Comparison of ENCODE assay signal across 16 cellular contexts in genomic region chr15:72919936-72920455, GRCh38.
"Had no signal": no experiment of that assay in that cellular context is flagged by ENCODE, and none has a peak within 500 bp of the region (broad histone marks: within the 10 kb centered on the region; RNA-seq: fewer than 3 reads in every experiment).

No MANE protein-coding gene starts in this region.

- H3K4me1 ChIP-seq: gastrocnemius medialis, heart right ventricle, left ventricle myocardium inferior, right atrium auricular region, sigmoid colon, stomach had no signal

- H3K27ac ChIP-seq: gastrocnemius medialis, heart right ventricle, left ventricle myocardium inferior, right atrium auricular region, sigmoid colon, skin epidermis, stomach had no signal

- DNase-seq: effector memory CD4-positive, alpha-beta T cell; gastrocnemius medialis; heart right ventricle; left ventricle myocardium inferior; mesenchymal stem cell; midbrain; naive B cell; posterior cingulate gyrus; sigmoid colon; stimulated activated CD4-positive, alpha-beta T cell treated with anti-CD3 and anti-CD28 coated beads, Interleukin-12 subunit alpha, Interleukin-12 subunit beta, amount 100 ng/mL, for 4 hours; stimulated activated naive CD4-positive, alpha-beta T cell; stomach had no signal

- H3K27me3 ChIP-seq: gastrocnemius medialis, right atrium auricular region, sigmoid colon, stomach had no signal

- H3K4me3 ChIP-seq: gastrocnemius medialis, heart right ventricle, left ventricle myocardium inferior, lung, right atrium auricular region, sigmoid colon, skin epidermis, stomach had no signal

- H3K36me3 ChIP-seq: gastrocnemius medialis, heart right ventricle, left ventricle myocardium inferior, right atrium auricular region, sigmoid colon, stomach had no signal

- H3K9me3 ChIP-seq: gastrocnemius medialis, heart right ventricle, left ventricle myocardium inferior, right atrium auricular region, sigmoid colon, stomach had no signal

- ATAC-seq: esophagus mucosa, gastrocnemius medialis, heart right ventricle had no signal
